24 cellular contexts compared by ENCODE assay signal in the genomic region with DNA sequence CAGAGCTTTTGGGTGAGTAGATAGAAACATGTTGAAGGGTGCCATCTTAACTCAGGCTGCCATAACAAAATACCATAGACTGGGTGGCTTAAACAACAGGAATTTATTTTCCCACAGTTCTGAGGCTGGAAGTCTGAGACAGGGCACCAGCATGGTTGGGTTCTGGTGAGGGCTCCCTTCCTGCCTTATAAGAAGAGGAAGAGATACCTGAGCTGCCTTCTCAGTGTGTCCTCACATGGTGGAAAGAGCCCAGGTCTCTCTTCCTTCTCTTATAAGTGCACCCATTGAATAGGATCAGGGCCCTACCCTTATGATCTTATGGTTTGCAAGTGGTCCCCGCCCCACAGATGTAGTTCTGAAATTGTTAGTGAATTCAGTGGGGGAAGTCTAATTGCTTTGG.
"Had no signal": no experiment of that assay in that cellular context is flagged by ENCODE, and none has a peak within 500 bp of the region (broad histone marks: within the 10 kb centered on the region; RNA-seq: fewer than 3 reads in every experiment).

No MANE protein-coding gene starts in this region.

- H3K27me3 Mint-ChIP-seq: activated CD8-positive, alpha-beta T cell treated with anti-CD3 and anti-CD28 coated beads for 36 hours; activated naive CD8-positive, alpha-beta T cell treated with anti-CD3 and anti-CD28 coated beads, Interleukin-2, amount 10 ng/mL, durations not matched to agents 7 days and 5 days; T-helper 17 cell had no signal

- H3K9me3 ChIP-seq: adrenal gland had no signal

- H3K4me3 Mint-ChIP-seq: activated CD8-positive, alpha-beta T cell treated with anti-CD3 and anti-CD28 coated beads for 36 hours; activated naive CD8-positive, alpha-beta T cell treated with anti-CD3 and anti-CD28 coated beads, Interleukin-2, amount 10 ng/mL, durations not matched to agents 7 days and 5 days; activated T-cell treated with anti-CD3 and anti-CD28 coated beads, Interleukin-2, amount 50 U/mL, for 72 hours; T-helper 17 cell had no signal

- H3K27me3 ChIP-seq: adrenal gland had no signal

- H3K27ac Mint-ChIP-seq: activated CD8-positive, alpha-beta T cell treated with anti-CD3 and anti-CD28 coated beads for 36 hours; activated naive CD8-positive, alpha-beta T cell treated with anti-CD3 and anti-CD28 coated beads, Interleukin-2, amount 10 ng/mL, durations not matched to agents 7 days and 5 days; activated T-cell treated with anti-CD3 and anti-CD28 coated beads, Interleukin-2, amount 50 U/mL, for 72 hours; T-helper 17 cell had no signal

- DNase-seq: activated CD4-positive, alpha-beta T cell treated with anti-CD3 and anti-CD28 coated beads, Interleukin-2, amount 50 U/mL, for 1 hour; activated CD4-positive, CD25-positive, alpha-beta regulatory T cell; activated CD8-positive, alpha-beta memory T cell treated with anti-CD3 and anti-CD28 coated beads, Interleukin-2, amount 50 U/mL, for 4 hours; activated CD8-positive, alpha-beta T cell treated with anti-CD3 and anti-CD28 coated beads for 36 hours; activated naive CD4-positive, alpha-beta T cell treated with anti-CD3 and anti-CD28 coated beads, Interleukin-2, amount 50 U/mL, for 16 hours; activated naive CD8-positive, alpha-beta T cell treated with anti-CD3 and anti-CD28 coated beads, Interleukin-2, amount 10 ng/mL, durations not matched to agents 7 days and 5 days; activated T-cell treated with anti-CD3 and anti-CD28 coated beads, Interleukin-2, amount 50 U/mL, for 72 hours; adrenal gland; anterior cingulate cortex; Kasumi-1; KBM-7; NCI-H1092; NCI-H1417; NCI-H1694; NCI-H2029; NCI-H2107; NCI-H2171 treated with DMSO at 0.1 percent for 48 hours; NCI-H226; NCI-H526; NCI-H82; SIG-M5; T-helper 17 cell; T-helper 9 cell had no signal

- ATAC-seq: activated CD8-positive, alpha-beta T cell treated with anti-CD3 and anti-CD28 coated beads for 36 hours; activated T-cell treated with anti-CD3 and anti-CD28 coated beads, Interleukin-2, amount 50 U/mL, for 72 hours; T-helper 17 cell had no signal

- H3K36me3 ChIP-seq: adrenal gland had no signal

- H3K4me3 ChIP-seq: adrenal gland had no signal

- H3K27ac ChIP-seq: adrenal gland, VCaP had no signal
